ENCODE assay signal across 1 cellular context in genomic region chr1:37602750-37603694, GRCh38.
TF ChIP-seq lines count a peak whose summit lies in the region.

No MANE protein-coding gene starts in this region.

TF ChIP-seq in H1, 55 proteins besides CTCF, POLR2A, EP300 and RAD21:
- no peak for TF ChIP-seq POLR2AphosphoS5 (IDR thresholded peaks at IDR 0.05; ENCODE audit: low read depth, low read length)
- TF ChIP-seq BRCA1 (IDR thresholded peaks at IDR 0.05; ENCODE audit: low read depth, low read length), result no peak
- no peak for TF ChIP-seq SIN3A (conservative IDR thresholded peaks at IDR 0.05 in 1 of 2, IDR thresholded peaks at IDR 0.05 in 1 of 2; ENCODE audit: low read depth in 1 of 2, low read length in 2 of 2)
- TF ChIP-seq SP2 (IDR thresholded peaks at IDR 0.05; ENCODE audit: low read length), result no peak
- no peak for TF ChIP-seq SRF (IDR thresholded peaks at IDR 0.05; ENCODE audit: low read depth, low read length)
- TF ChIP-seq BACH1 (IDR thresholded peaks at IDR 0.05; ENCODE audit: low read length), result no peak
- TF ChIP-seq ATF2 (IDR thresholded peaks at IDR 0.05; ENCODE audit: low read length), result no peak
- TF ChIP-seq KDM4A (IDR thresholded peaks at IDR 0.05; ENCODE audit: low read depth, low read length, severe bottlenecking), result no peak
- no peak for TF ChIP-seq JUN (IDR thresholded peaks at IDR 0.05; ENCODE audit: low read depth, low read length)
- TF ChIP-seq FOSL1 (IDR thresholded peaks at IDR 0.05; ENCODE audit: insufficient read depth, low read depth, low read length), result no peak
- no peak for TF ChIP-seq TAF7 (optimal IDR thresholded peaks at IDR 0.05; ENCODE audit: borderline replicate concordance, low read depth, low read length)
- TF ChIP-seq MAFK (IDR thresholded peaks at IDR 0.05; ENCODE audit: low read depth, low read length), result no peak
- no peak for TF ChIP-seq USF2 (IDR thresholded peaks at IDR 0.05; ENCODE audit: low read length)
- no peak for TF ChIP-seq RXRA (IDR thresholded peaks at IDR 0.05; ENCODE audit: insufficient read depth, low read depth, low read length)
- no peak for TF ChIP-seq NRF1 (IDR thresholded peaks at IDR 0.05; ENCODE audit: low read depth, low read length)
- no peak for TF ChIP-seq SUZ12 (IDR thresholded peaks at IDR 0.05; ENCODE audit: low read length)
